In the genomic region with DNA sequence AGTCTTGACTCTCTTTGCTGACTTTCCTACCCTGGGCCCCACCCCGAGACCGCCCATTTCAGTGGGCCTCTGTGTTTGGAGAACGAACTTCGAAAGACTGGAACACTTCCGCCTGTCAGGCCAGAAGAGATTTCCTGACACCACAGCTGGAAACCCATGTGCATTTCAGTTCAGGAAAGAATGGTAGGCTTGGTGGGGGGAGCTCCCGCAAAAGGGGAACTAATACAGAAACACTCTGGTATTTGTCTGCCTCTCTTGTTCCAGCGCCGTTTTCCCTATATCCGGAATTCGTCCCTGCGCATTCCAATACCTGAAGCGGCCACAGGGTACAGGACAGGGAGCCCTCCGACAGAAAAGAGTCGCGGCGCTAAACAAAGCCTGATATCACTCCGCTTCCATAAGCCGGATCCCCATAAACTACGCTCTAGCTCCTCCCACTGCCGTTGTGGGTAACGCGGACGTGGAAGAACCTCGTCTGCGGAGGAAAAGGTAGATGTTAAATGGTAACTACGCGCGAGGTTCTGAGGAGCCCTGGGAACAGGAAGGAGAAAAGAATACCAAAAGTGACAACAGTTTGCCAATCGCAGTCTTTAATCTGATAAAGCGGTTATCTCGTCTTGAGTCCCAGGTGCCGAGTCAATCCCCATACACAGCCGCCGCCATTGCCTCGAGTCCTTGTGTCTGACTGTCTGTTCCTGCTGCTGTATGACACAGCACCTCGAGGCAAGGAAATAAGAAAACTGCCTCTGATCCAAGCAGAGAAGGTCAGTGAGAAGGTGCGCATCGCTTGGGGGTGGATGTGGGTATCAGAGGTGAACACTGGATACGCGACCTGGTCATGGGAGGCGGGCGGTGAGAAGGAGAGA, we compare ENCODE assay signal across 8 cellular contexts. TPM values are rescaled to one million over a fixed set of nuclear protein-coding genes. Genes with fewer than 3 reads are reported as not detected.
A peak's percentile ranks its signal among the peaks of the same experiment; 100 is the strongest.
DNase-seq lines count a peak whose midpoint lies in the region; ATAC-seq and TF ChIP-seq lines count a peak whose summit lies in the region.

A gene (plus strand): TSS at position 432 of the 866 bp plus-strand sequence. CDS start 2,627 bp downstream, outside the sequence.

- H3K9me3 ChIP-seq in effector memory CD4-positive, alpha-beta T cell (ENCODE audit: control insufficient read depth, low read length), result no peaks in the 10 kb centered on the region

- DNase-seq in C1 segment of cervical spinal cord (lab: John Stamatoyannopoulos, UW) (peak in 12 of 14 donors; percentile 22 to 70 (median 54)), NCI-H748 treated with DMSO at 0.1 percent for 48 hours (lab: John Stamatoyannopoulos, UW) (peak; percentile 62), lung microvascular endothelial cell (ENCODE audit: low read depth in 2 of 2) (peak; percentile 88 to 91)
- DNase-seq in activated CD8-positive, alpha-beta T cell treated with anti-CD3 and anti-CD28 coated beads for 36 hours, result peak; percentile 78
- DNase-seq in effector memory CD4-positive, alpha-beta T cell, result peak; percentile 36 to 60 (median 53)
- peak; percentile 38 to 65 (median 40) for DNase-seq in stimulated activated CD4-positive, alpha-beta T cell treated with anti-CD3 and anti-CD28 coated beads, TNF-alpha, amount 100 ng/mL, for 24 hours (ENCODE audit: low read depth in 3 of 3)

- H3K4me3 ChIP-seq in effector memory CD4-positive, alpha-beta T cell (ENCODE audit: insufficient read depth, low read depth, low read length, poor library complexity, severe bottlenecking), result peak within 1 kb of the TSS; percentile 67

- intact Hi-C loops in activated CD8-positive, alpha-beta T cell treated with anti-CD3 and anti-CD28 coated beads for 36 hours (cut with micrococcal nuclease), result no loop called here

- no peaks in the 10 kb centered on the region for H3K4me1 ChIP-seq in effector memory CD4-positive, alpha-beta T cell (ENCODE audit: control insufficient read depth, insufficient read depth, low read length, poor library complexity, severe bottlenecking)

- no peaks in the 10 kb centered on the region for H3K9me3 Mint-ChIP-seq in activated CD8-positive, alpha-beta T cell treated with anti-CD3 and anti-CD28 coated beads for 36 hours

- no peaks in the 10 kb centered on the region for H3K36me3 ChIP-seq in effector memory CD4-positive, alpha-beta T cell (ENCODE audit: control insufficient read depth, insufficient read depth, low read length)

- H3K4me1 Mint-ChIP-seq in activated CD8-positive, alpha-beta T cell treated with anti-CD3 and anti-CD28 coated beads for 36 hours (ENCODE audit: low read depth), result peaks cover 36% of the 10 kb centered on the region

- H3K27me3 ChIP-seq in effector memory CD4-positive, alpha-beta T cell (replicated peaks; ENCODE audit: control insufficient read depth, insufficient read depth, low read length, poor library complexity, severe bottlenecking), result no peaks in the 10 kb centered on the region

- no peaks in the 10 kb centered on the region for H3K27me3 Mint-ChIP-seq in activated CD8-positive, alpha-beta T cell treated with anti-CD3 and anti-CD28 coated beads for 36 hours

- H3K4me3 Mint-ChIP-seq in activated CD8-positive, alpha-beta T cell treated with anti-CD3 and anti-CD28 coated beads for 36 hours, result peak within 1 kb of the TSS; percentile 94

- CTCF ChIA-PET in activated CD8-positive, alpha-beta T cell treated with anti-CD3 and anti-CD28 coated beads for 36 hours (lab: Charles Lee), result no interaction called here

- H3K27ac ChIP-seq in effector memory CD4-positive, alpha-beta T cell (ENCODE audit: insufficient read depth, low read length, poor library complexity, severe bottlenecking), result peak within 1 kb of the TSS; percentile 70

- ATAC-seq in GM19395 (IDR thresholded peaks at IDR 0.05; ENCODE audit: unreplicated experiment) (peak; percentile 94), HG03521 (IDR thresholded peaks at IDR 0.05; ENCODE audit: unreplicated experiment) (peak; percentile 82)
- ATAC-seq in activated CD8-positive, alpha-beta T cell treated with anti-CD3 and anti-CD28 coated beads for 36 hours, result peak; percentile 95

- peaks cover 18% of the 10 kb centered on the region for H3K36me3 Mint-ChIP-seq in activated CD8-positive, alpha-beta T cell treated with anti-CD3 and anti-CD28 coated beads for 36 hours (ENCODE audit: low read depth)

- POLR2A ChIA-PET in activated CD8-positive, alpha-beta T cell treated with anti-CD3 and anti-CD28 coated beads for 36 hours (lab: Charles Lee), result no interaction called here

- H3K27ac Mint-ChIP-seq in activated CD8-positive, alpha-beta T cell treated with anti-CD3 and anti-CD28 coated beads for 36 hours, result peak within 1 kb of the TSS; percentile 97

- TF ChIP-seq CTCF in activated CD8-positive, alpha-beta T cell treated with anti-CD3 and anti-CD28 coated beads for 36 hours (IDR thresholded peaks at IDR 0.05), result no peak

RNA-seq across cellular contexts. Expression of the gene that starts here (rescaled TPM):
- 1 to 10 TPM; 9.4 TPM for total RNA-seq in activated CD8-positive, alpha-beta T cell treated with anti-CD3 and anti-CD28 coated beads for 36 hours
- total RNA-seq in lung microvascular endothelial cell, result 15.3 and 17.7 TPM in 2 replicates

Comparison
In these comparisons a context has a peak if more than half of its experiments do, and no peak if none do; other contexts are left out.
1. Peak in every context shown above with its lines: DNase-seq, ATAC-seq, H3K4me3 ChIP-seq and H3K27ac ChIP-seq.